21 cellular contexts compared by ENCODE assay signal in genomic region chr4:8061145-8061544, GRCh38.
DNase-seq lines count a peak whose midpoint lies in the region; ATAC-seq, FAIRE-seq and TF ChIP-seq lines count a peak whose summit lies in the region.
"Had no signal": no experiment of that assay in that cellular context is flagged by ENCODE, and none has a peak within 500 bp of the region (broad histone marks: within the 10 kb centered on the region; RNA-seq: fewer than 3 reads in every experiment).

No MANE protein-coding gene starts in this region.

- no peak overlapping the region for H3K18ac ChIP-seq in H1 (ENCODE audit: extremely low read depth, low read length)

- peaks cover 9% of the 10 kb centered on the region for H3K36me3 Mint-ChIP-seq in mesothelial cell of epicardium
- H3K36me3 Mint-ChIP-seq: CD14-positive monocyte, IgD-negative memory B cell had no signal

- H3K79me1 ChIP-seq in H1 (ENCODE audit: low read depth, low read length): no peaks in the 10 kb centered on the region

- H2BK120ac ChIP-seq in H1 (replicated peaks; ENCODE audit: low read depth, low read length): no peak overlapping the region

- peaks cover 22% of the 10 kb centered on the region for H3K9me3 Mint-ChIP-seq in mesothelial cell of epicardium

- TF ChIP-seq CTCF in right atrium auricular region (IDR thresholded peaks at IDR 0.05): no peak
- TF ChIP-seq CTCF in H1 (IDR thresholded peaks at IDR 0.05; ENCODE audit: control extremely low read depth in 1 of 3, insufficient read depth in 1 of 3, low read depth in 1 of 3, low read length in 3 of 3): no peak
- no peak for TF ChIP-seq CTCF in gastrocnemius medialis (IDR thresholded peaks at IDR 0.05 in 4 of 5, conservative IDR thresholded peaks at IDR 0.05 in 1 of 5)
- TF ChIP-seq CTCF in mesothelial cell of epicardium (IDR thresholded peaks at IDR 0.05; ENCODE audit: unreplicated experiment): no peak

- ATAC-seq in Right ventricle myocardium inferior (no peak), gastrocnemius medialis (no peak)
- ATAC-seq: A549 had no signal

- peaks cover 0 to 16% of the 10 kb centered on the region in 2 donors for H3K9me3 ChIP-seq in right atrium auricular region
- H3K9me3 ChIP-seq in H1 (ENCODE audit: insufficient read depth in 2 of 2, low read depth in 1 of 2, low read length in 1 of 2): no peaks in the 10 kb centered on the region
- no peaks in the 10 kb centered on the region for H3K9me3 ChIP-seq in gastrocnemius medialis

- in situ Hi-C loops in gastrocnemius medialis (cut with MboI; ENCODE audit: low sequenced_read_pairs in 4 of 4): no loop called here

- no peak overlapping the region for H3K56ac ChIP-seq in H1 (replicated peaks; ENCODE audit: insufficient read length, low read depth, low read length)

- H3K27me3 ChIP-seq in right atrium auricular region (no peaks in the 10 kb centered on the region), H1 (replicated peaks in 1 of 4; ENCODE audit: control insufficient read depth in 3 of 4, extremely low read depth in 1 of 4, insufficient read depth in 3 of 4, low read length in 3 of 4) (no peaks in the 10 kb centered on the region; a peak in 1 of 7 replicates), gastrocnemius medialis (no peaks in the 10 kb centered on the region)
- H3K27me3 ChIP-seq: BLaER1 had no signal

- no peak overlapping the region for H3K27ac Mint-ChIP-seq in mesothelial cell of epicardium
- H3K27ac Mint-ChIP-seq: CD14-positive monocyte; CD4-positive, alpha-beta memory T cell; H9; IgD-negative memory B cell had no signal

- CTCF ChIA-PET in H1 (lab: Charles Lee; ENCODE audit: partially characterized antibody): interaction anchor here (1.0 to 1.1 kb wide), 2 partner anchors 9 to 25 kb away, joined by 3 to 6 read pairs; no protein-coding TSS in a partner anchor

- H3K14ac ChIP-seq in H1 (ENCODE audit: insufficient read length): no peak overlapping the region

- H2BK12ac ChIP-seq in H1 (ENCODE audit: low read depth, low read length): no peak overlapping the region

- FAIRE-seq in H1 (lab: Jason Lieb, UNC): no peak
- FAIRE-seq: A549, GM12892, GM18507, HTR-8/SVneo had no signal

- H2BK5ac ChIP-seq in H1 (ENCODE audit: low read depth, low read length): no peak overlapping the region

- no peak for TF ChIP-seq EP300 in H1 (IDR thresholded peaks at IDR 0.05; ENCODE audit: borderline replicate concordance in 1 of 2, low read depth in 2 of 2, low read length in 2 of 2)

- no peak overlapping the region for H3K23ac ChIP-seq in H1 (ENCODE audit: insufficient read length)

- no peak overlapping the region for H3K4me3 ChIP-seq in right atrium auricular region
- no peak overlapping the region for H3K4me3 ChIP-seq in H1 (ENCODE audit: extremely low read depth in 1 of 4, insufficient read depth in 2 of 4, low read depth in 3 of 4, low read length in 4 of 4)
- no peak overlapping the region for H3K4me3 ChIP-seq in gastrocnemius medialis
- H3K4me3 ChIP-seq: A549, BLaER1, GM23248 had no signal

- H3K36me3 ChIP-seq in right atrium auricular region: no peaks in the 10 kb centered on the region
- H3K36me3 ChIP-seq in H1 (ENCODE audit: control insufficient read depth in 2 of 4, insufficient read depth in 4 of 4, low read length in 3 of 4): no peaks in the 10 kb centered on the region
- peaks cover 0 to 60% of the 10 kb centered on the region in 2 donors for H3K36me3 ChIP-seq in gastrocnemius medialis

- H3K4me3 Mint-ChIP-seq in mesothelial cell of epicardium: no peak overlapping the region
- H3K4me3 Mint-ChIP-seq: CD14-positive monocyte; CD4-positive, alpha-beta memory T cell; H9; IgD-negative memory B cell had no signal

- H3K4me1 Mint-ChIP-seq in mesothelial cell of epicardium: no peaks in the 10 kb centered on the region
- H3K4me1 Mint-ChIP-seq: CD14-positive monocyte; CD4-positive, alpha-beta memory T cell; IgD-negative memory B cell had no signal

- H3K27ac ChIP-seq in right atrium auricular region: no peak overlapping the region
- H3K27ac ChIP-seq in H1 (ENCODE audit: low read depth, low read length): no peak overlapping the region
- peak overlapping the region; percentile 66 to 95 (median 92) for H3K27ac ChIP-seq in gastrocnemius medialis
- H3K27ac ChIP-seq: 22Rv1, A549, BLaER1, GM23248 had no signal

- TF ChIP-seq RAD21 in H1 (IDR thresholded peaks at IDR 0.05 in 1 of 2, conservative IDR thresholded peaks at IDR 0.05 in 1 of 2; ENCODE audit: low read depth in 2 of 2, low read length in 2 of 2): peak in 1 of 2 experiments; percentile 19; a peak in 1 of 4 replicates

- H3K23me2 ChIP-seq in H1 (ENCODE audit: low read depth, low read length): no peaks in the 10 kb centered on the region

- H3K4ac ChIP-seq in H1 (replicated peaks; ENCODE audit: insufficient read length, low read depth, low read length): no peak overlapping the region

- POLR2A ChIA-PET in H1 (lab: Charles Lee; ENCODE audit: partially characterized antibody): interaction anchor here (2.2 kb wide), 1 partner anchor 11 kb away, joined by 8 read pairs; no protein-coding TSS in a partner anchor

- H3K9ac ChIP-seq in H1 (replicated peaks in 1 of 4; ENCODE audit: extremely low read depth in 1 of 4, low read depth in 3 of 4, low read length in 3 of 4): no peak overlapping the region
- H3K9ac ChIP-seq: BLaER1, GM23248 had no signal

- no peak overlapping the region for H2BK20ac ChIP-seq in H1 (ENCODE audit: low read length)

- no peaks in the 10 kb centered on the region for H3K4me1 ChIP-seq in right atrium auricular region
- H3K4me1 ChIP-seq in H1 (replicated peaks in 1 of 4; ENCODE audit: control insufficient read depth in 3 of 4, insufficient read depth in 4 of 4, low read length in 3 of 4): peaks cover 0 to 6% (median 0%) of the 10 kb centered on the region in 4 experiments; a peak in 3 of 7 replicates
- H3K4me1 ChIP-seq in gastrocnemius medialis: no peaks in the 10 kb centered on the region
- H3K4me1 ChIP-seq: A549, BLaER1 had no signal

- DNase-seq in Right ventricle myocardium inferior (ENCODE audit: missing footprints) (peak; percentile 26), right atrium auricular region (ENCODE audit: low spot score) (no peak), H1 (ENCODE audit: low read depth in 1 of 2, low spot score in 2 of 2) (no peak), gastrocnemius medialis (no peak), mesothelial cell of epicardium (ENCODE audit: low spot score in 2 of 2, unreplicated experiment in 2 of 2) (no peak), NCI-H2081 treated with DMSO at 0.1 percent for 48 hours (lab: John Stamatoyannopoulos, UW) (no peak), SIG-M5 treated with dmso at 0.1 percent for 504 hours (lab: John Stamatoyannopoulos, UW; ENCODE audit: unreplicated experiment) (no peak)
- DNase-seq: CD4-positive, alpha-beta memory T cell; DMS153; DMS79; GDM1; GM23248; H9 had no signal

- no peak overlapping the region for H2AK5ac ChIP-seq in H1 (ENCODE audit: low read depth, low read length)

- H3K4me2 ChIP-seq in H1 (ENCODE audit: insufficient read depth in 1 of 2, low read depth in 2 of 2, low read length in 2 of 2): no peak overlapping the region
- H3K4me2 ChIP-seq: A549, BLaER1 had no signal

- H4K20me1 ChIP-seq in H1 (replicated peaks in 1 of 2; ENCODE audit: control insufficient read depth in 1 of 2, insufficient read depth in 2 of 2, low read length in 2 of 2): no peaks in the 10 kb centered on the region
- H4K20me1 ChIP-seq: BLaER1 had no signal

- H3K79me2 ChIP-seq in H1 (ENCODE audit: control insufficient read depth in 1 of 2, insufficient read depth in 2 of 2, low read length in 2 of 2): no peaks in the 10 kb centered on the region

- H2AFZ ChIP-seq in H1 (ENCODE audit: low read length): no peak overlapping the region
- H2AFZ ChIP-seq: GM23248 had no signal

- peak overlapping the region; percentile 40; the same call in 1 of the 2 replicates for H4K8ac ChIP-seq in H1 (ENCODE audit: extremely low read depth, insufficient read depth, low read length)

- H2BK15ac ChIP-seq in H1 (ENCODE audit: low read length): no peak overlapping the region

- TF ChIP-seq POLR2A in H1 (IDR thresholded peaks at IDR 0.05; ENCODE audit: control extremely low read depth in 1 of 2, low read depth in 2 of 2, low read length in 2 of 2) (no peak), gastrocnemius medialis (IDR thresholded peaks at IDR 0.05) (no peak)

- 77% methylated on average over 7 of the region's 7 CpGs; no CpG with 5 or more reads in 1 of the 2 experiments for WGBS in H1 (ENCODE audit: extremely low coverage in 1 of 2, insufficient coverage in 1 of 2, insufficient read length in 1 of 2, insufficient replicate concordance in 2 of 2, low coverage in 1 of 2, low lambda C conversion rate in 2 of 2, missing lambda C conversion rate in 1 of 2), 2 experiments

- intact Hi-C loops in Right ventricle myocardium inferior (cut with DNase I) (no loop called here), gastrocnemius medialis (cut with DNase I; ENCODE audit: low total_unique reads) (no loop called here)

- no peak overlapping the region for H4K5ac ChIP-seq in H1 (ENCODE audit: insufficient read length, low read depth, low read length)

- H3K27me3 Mint-ChIP-seq in mesothelial cell of epicardium (ENCODE audit: low read depth): peaks cover 4% of the 10 kb centered on the region
- H3K27me3 Mint-ChIP-seq: CD4-positive, alpha-beta memory T cell had no signal

- no peak overlapping the region for H4K91ac ChIP-seq in H1 (replicated peaks; ENCODE audit: insufficient read length, low read length)

TF ChIP-seq in H1, 55 proteins besides CTCF, POLR2A, EP300 and RAD21 (continues in another document):
- TF ChIP-seq BCL11A (IDR thresholded peaks at IDR 0.05; ENCODE audit: low read depth in 2 of 2, low read length in 2 of 2) (no peak), MAX (IDR thresholded peaks at IDR 0.05) (no peak), SUZ12 (IDR thresholded peaks at IDR 0.05; ENCODE audit: low read length) (no peak), SP1 (IDR thresholded peaks at IDR 0.05; ENCODE audit: low read depth, low read length) (no peak), CBX8 (IDR thresholded peaks at IDR 0.05; ENCODE audit: borderline replicate concordance, low read depth, low read length) (no peak), USF2 (IDR thresholded peaks at IDR 0.05; ENCODE audit: low read length) (no peak)
- TF ChIP-seq, protein P1, sequence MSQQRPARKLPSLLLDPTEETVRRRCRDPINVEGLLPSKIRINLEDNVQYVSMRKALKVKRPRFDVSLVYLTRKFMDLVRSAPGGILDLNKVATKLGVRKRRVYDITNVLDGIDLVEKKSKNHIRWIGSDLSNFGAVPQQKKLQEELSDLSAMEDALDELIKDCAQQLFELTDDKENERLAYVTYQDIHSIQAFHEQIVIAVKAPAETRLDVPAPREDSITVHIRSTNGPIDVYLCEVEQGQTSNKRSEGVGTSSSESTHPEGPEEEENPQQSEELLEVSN (IDR thresholded peaks at IDR 0.05): no peak

Comparison
In these comparisons a context has a peak if more than half of its experiments do, and no peak if none do; other contexts are left out.
1. H3K27ac ChIP-seq: peak in gastrocnemius medialis (4 of 4); none in right atrium auricular region (0 of 2) and H1 (single experiment).